Comparison of ENCODE assay signal across 1 cellular context in the genomic region with DNA sequence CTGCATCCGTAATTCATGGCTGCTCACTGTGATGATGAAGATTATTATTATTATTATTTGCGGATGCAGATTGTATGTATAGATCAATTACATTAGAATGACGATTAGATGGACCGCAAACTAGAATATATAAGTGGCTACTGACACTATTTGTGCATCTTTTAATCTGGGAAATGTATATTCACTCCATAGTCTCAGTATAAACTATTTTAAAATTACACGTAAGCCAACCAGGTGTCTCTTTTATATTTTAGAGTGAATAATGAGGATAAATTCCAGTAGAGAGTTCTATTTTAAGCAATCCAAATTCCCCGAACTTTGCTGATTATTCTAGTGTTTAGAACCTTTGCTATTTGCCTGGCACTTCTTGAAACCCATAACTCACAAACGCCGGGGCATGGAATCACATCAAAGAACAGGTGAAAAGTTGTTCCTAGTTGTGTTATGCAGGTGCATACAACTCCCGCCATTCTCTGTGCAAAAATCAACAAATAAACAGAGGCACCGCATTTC.
TF ChIP-seq lines count a peak whose summit lies in the region.

No MANE protein-coding gene starts in this region.

TF ChIP-seq in GM12878, 131 proteins besides CTCF, POLR2A, EP300 and RAD21 (continued from another document):
- TF ChIP-seq FOXM1 (IDR thresholded peaks at IDR 0.05; ENCODE audit: low read depth, low read length) (0 out of 2 replicates have a peak, but pooled peaks have one; percentile 25), RELA (IDR thresholded peaks at IDR 0.05; ENCODE audit: borderline replicate concordance, partially characterized antibody) (no peak), NR2C2 (IDR thresholded peaks at IDR 0.05; ENCODE audit: borderline replicate concordance, control insufficient read depth, insufficient read length, low read depth) (no peak), PAX8 (IDR thresholded peaks at IDR 0.05) (0 out of 2 replicates have a peak, but pooled peaks have one; percentile 31), TCF3 (IDR thresholded peaks at IDR 0.05; ENCODE audit: borderline replicate concordance, insufficient read depth, low read depth, low read length) (no peak), SP1 (IDR thresholded peaks at IDR 0.05; ENCODE audit: low read depth, low read length) (no peak), ETV6 (conservative IDR thresholded peaks at IDR 0.05 in 1 of 2, IDR thresholded peaks at IDR 0.05 in 1 of 2; ENCODE audit: borderline replicate concordance in 1 of 2, low read depth in 1 of 2) (no peak), SIX5 (IDR thresholded peaks at IDR 0.05; ENCODE audit: low read depth, low read length, severe bottlenecking) (no peak), LARP7 (IDR thresholded peaks at IDR 0.05) (no peak), NFIC (IDR thresholded peaks at IDR 0.05; ENCODE audit: low read depth, low read length) (no peak; the same call in 1 of the 2 replicates), PML (IDR thresholded peaks at IDR 0.05; ENCODE audit: low read length) (peak; percentile 77; the same call in 1 of the 2 replicates), MXI1 (IDR thresholded peaks at IDR 0.05; ENCODE audit: low read depth, low read length) (no peak), MYC (IDR thresholded peaks at IDR 0.05; ENCODE audit: insufficient read depth, insufficient read length, insufficient replicate concordance, low read length, severe bottlenecking) (no peak), TBL1XR1 (IDR thresholded peaks at IDR 0.05; ENCODE audit: low read depth, low read length) (no peak)
- TF ChIP-seq, protein P1, sequence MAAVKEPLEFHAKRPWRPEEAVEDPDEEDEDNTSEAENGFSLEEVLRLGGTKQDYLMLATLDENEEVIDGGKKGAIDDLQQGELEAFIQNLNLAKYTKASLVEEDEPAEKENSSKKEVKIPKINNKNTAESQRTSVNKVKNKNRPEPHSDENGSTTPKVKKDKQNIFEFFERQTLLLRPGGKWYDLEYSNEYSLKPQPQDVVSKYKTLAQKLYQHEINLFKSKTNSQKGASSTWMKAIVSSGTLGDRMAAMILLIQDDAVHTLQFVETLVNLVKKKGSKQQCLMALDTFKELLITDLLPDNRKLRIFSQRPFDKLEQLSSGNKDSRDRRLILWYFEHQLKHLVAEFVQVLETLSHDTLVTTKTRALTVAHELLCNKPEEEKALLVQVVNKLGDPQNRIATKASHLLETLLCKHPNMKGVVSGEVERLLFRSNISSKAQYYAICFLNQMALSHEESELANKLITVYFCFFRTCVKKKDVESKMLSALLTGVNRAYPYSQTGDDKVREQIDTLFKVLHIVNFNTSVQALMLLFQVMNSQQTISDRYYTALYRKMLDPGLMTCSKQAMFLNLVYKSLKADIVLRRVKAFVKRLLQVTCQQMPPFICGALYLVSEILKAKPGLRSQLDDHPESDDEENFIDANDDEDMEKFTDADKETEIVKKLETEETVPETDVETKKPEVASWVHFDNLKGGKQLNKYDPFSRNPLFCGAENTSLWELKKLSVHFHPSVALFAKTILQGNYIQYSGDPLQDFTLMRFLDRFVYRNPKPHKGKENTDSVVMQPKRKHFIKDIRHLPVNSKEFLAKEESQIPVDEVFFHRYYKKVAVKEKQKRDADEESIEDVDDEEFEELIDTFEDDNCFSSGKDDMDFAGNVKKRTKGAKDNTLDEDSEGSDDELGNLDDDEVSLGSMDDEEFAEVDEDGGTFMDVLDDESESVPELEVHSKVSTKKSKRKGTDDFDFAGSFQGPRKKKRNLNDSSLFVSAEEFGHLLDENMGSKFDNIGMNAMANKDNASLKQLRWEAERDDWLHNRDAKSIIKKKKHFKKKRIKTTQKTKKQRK (IDR thresholded peaks at IDR 0.05; ENCODE audit: low read depth, low read length), result no peak
- TF ChIP-seq, protein P2, sequence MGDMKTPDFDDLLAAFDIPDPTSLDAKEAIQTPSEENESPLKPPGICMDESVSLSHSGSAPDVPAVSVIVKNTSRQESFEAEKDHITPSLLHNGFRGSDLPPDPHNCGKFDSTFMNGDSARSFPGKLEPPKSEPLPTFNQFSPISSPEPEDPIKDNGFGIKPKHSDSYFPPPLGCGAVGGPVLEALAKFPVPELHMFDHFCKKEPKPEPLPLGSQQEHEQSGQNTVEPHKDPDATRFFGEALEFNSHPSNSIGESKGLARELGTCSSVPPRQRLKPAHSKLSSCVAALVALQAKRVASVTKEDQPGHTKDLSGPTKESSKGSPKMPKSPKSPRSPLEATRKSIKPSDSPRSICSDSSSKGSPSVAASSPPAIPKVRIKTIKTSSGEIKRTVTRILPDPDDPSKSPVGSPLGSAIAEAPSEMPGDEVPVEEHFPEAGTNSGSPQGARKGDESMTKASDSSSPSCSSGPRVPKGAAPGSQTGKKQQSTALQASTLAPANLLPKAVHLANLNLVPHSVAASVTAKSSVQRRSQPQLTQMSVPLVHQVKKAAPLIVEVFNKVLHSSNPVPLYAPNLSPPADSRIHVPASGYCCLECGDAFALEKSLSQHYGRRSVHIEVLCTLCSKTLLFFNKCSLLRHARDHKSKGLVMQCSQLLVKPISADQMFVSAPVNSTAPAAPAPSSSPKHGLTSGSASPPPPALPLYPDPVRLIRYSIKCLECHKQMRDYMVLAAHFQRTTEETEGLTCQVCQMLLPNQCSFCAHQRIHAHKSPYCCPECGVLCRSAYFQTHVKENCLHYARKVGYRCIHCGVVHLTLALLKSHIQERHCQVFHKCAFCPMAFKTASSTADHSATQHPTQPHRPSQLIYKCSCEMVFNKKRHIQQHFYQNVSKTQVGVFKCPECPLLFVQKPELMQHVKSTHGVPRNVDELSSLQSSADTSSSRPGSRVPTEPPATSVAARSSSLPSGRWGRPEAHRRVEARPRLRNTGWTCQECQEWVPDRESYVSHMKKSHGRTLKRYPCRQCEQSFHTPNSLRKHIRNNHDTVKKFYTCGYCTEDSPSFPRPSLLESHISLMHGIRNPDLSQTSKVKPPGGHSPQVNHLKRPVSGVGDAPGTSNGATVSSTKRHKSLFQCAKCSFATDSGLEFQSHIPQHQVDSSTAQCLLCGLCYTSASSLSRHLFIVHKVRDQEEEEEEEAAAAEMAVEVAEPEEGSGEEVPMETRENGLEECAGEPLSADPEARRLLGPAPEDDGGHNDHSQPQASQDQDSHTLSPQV (IDR thresholded peaks at IDR 0.05), result no peak
- TF ChIP-seq, protein P3, sequence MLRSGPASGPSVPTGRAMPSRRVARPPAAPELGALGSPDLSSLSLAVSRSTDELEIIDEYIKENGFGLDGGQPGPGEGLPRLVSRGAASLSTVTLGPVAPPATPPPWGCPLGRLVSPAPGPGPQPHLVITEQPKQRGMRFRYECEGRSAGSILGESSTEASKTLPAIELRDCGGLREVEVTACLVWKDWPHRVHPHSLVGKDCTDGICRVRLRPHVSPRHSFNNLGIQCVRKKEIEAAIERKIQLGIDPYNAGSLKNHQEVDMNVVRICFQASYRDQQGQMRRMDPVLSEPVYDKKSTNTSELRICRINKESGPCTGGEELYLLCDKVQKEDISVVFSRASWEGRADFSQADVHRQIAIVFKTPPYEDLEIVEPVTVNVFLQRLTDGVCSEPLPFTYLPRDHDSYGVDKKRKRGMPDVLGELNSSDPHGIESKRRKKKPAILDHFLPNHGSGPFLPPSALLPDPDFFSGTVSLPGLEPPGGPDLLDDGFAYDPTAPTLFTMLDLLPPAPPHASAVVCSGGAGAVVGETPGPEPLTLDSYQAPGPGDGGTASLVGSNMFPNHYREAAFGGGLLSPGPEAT (IDR thresholded peaks at IDR 0.05; ENCODE audit: low read depth), result peak; percentile 12; the same call in 1 of the 2 replicates
- TF ChIP-seq, protein P4, sequence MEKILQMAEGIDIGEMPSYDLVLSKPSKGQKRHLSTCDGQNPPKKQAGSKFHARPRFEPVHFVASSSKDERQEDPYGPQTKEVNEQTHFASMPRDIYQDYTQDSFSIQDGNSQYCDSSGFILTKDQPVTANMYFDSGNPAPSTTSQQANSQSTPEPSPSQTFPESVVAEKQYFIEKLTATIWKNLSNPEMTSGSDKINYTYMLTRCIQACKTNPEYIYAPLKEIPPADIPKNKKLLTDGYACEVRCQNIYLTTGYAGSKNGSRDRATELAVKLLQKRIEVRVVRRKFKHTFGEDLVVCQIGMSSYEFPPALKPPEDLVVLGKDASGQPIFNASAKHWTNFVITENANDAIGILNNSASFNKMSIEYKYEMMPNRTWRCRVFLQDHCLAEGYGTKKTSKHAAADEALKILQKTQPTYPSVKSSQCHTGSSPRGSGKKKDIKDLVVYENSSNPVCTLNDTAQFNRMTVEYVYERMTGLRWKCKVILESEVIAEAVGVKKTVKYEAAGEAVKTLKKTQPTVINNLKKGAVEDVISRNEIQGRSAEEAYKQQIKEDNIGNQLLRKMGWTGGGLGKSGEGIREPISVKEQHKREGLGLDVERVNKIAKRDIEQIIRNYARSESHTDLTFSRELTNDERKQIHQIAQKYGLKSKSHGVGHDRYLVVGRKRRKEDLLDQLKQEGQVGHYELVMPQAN (conservative IDR thresholded peaks at IDR 0.05), result peak; percentile 61
